Comparison of ENCODE assay signal across 11 cellular contexts in genomic region chr19:35107541-35107939, GRCh38. TPM values are rescaled to one million over a fixed set of nuclear protein-coding genes. Genes with fewer than 3 reads are reported as not detected.
DNase-seq lines count a peak whose midpoint lies in the region; ATAC-seq and TF ChIP-seq lines count a peak whose summit lies in the region.
"Had no signal": no experiment of that assay in that cellular context is flagged by ENCODE, and none has a peak within 500 bp of the region (broad histone marks: within the 10 kb centered on the region; RNA-seq: fewer than 3 reads in every experiment).

No MANE protein-coding gene starts in this region.

- ATAC-seq in HCT116 (peak; percentile 65), GM18868 (IDR thresholded peaks at IDR 0.05; ENCODE audit: unreplicated experiment) (no peak), GM18858 (IDR thresholded peaks at IDR 0.05; ENCODE audit: unreplicated experiment) (no peak)
- ATAC-seq: gastrocnemius medialis had no signal

- H3K9me2 ChIP-seq in HCT116 (ENCODE audit: insufficient read depth), result no peaks in the 10 kb centered on the region

- POLR2A ChIA-PET in HCT116 (lab: Charles Lee), result interaction anchor here (1.0 to 1.2 kb wide), 2 partner anchors 17 to 35 kb away, joined by 3 read pairs; partner anchors contain the start of gene FXYD7

- H3K27me3 ChIP-seq in HCT116 (ENCODE audit: insufficient read depth, low read length) (no peaks in the 10 kb centered on the region), left ventricle myocardium inferior (ENCODE audit: low read depth) (no peaks in the 10 kb centered on the region), sigmoid colon (no peaks in the 10 kb centered on the region)
- H3K27me3 ChIP-seq: gastrocnemius medialis had no signal

- peak overlapping the region; percentile 51 for H3K4me2 ChIP-seq in HCT116 (ENCODE audit: low read length)

- H3K9me3 ChIP-seq in HCT116 (ENCODE audit: control insufficient read depth in 1 of 2, insufficient read depth in 1 of 2, low read depth in 1 of 2, low read length in 2 of 2) (peaks cover 0 to 11% of the 10 kb centered on the region in 2 experiments; a peak in 1 of 4 replicates), left ventricle myocardium inferior (replicated peaks) (no peaks in the 10 kb centered on the region), sigmoid colon (no peaks in the 10 kb centered on the region)
- H3K9me3 ChIP-seq: gastrocnemius medialis, neutrophil had no signal

- 0 out of 2 replicates have a peak overlapping the region, but pooled peaks have one; percentile 6 for H3K9ac ChIP-seq in HCT116 (ENCODE audit: low read length)

- H3K27ac ChIP-seq in HCT116 (ENCODE audit: low read depth, low read length) (0 out of 2 replicates have a peak overlapping the region, but pooled peaks have one; percentile 15), angular gyrus (ENCODE audit: low read depth, low read length) (peak overlapping the region; percentile 97), left ventricle myocardium inferior (replicated peaks) (peak overlapping the region; percentile 36), sigmoid colon (peak overlapping the region; percentile 44 to 62 (median 46))
- H3K27ac ChIP-seq: neutrophil had no signal

- H3K36me3 ChIP-seq in HCT116 (ENCODE audit: control insufficient read depth in 1 of 2, insufficient read depth in 2 of 2, low read length in 2 of 2), result no peaks in the 10 kb centered on the region
- no peaks in the 10 kb centered on the region for H3K36me3 ChIP-seq in left ventricle myocardium inferior
- no peaks in the 10 kb centered on the region for H3K36me3 ChIP-seq in sigmoid colon
- H3K36me3 ChIP-seq: gastrocnemius medialis, neutrophil had no signal

- H3K4me3 ChIP-seq in HCT116 (replicated peaks in 1 of 2; ENCODE audit: low read depth in 1 of 2, low read length in 2 of 2), result peak overlapping the region in 1 of 2 experiments; percentile 5; a peak in 1 of 4 replicates
- no peak overlapping the region for H3K4me3 ChIP-seq in left ventricle myocardium inferior
- H3K4me3 ChIP-seq in sigmoid colon, result no peak overlapping the region
- H3K4me3 ChIP-seq: gastrocnemius medialis had no signal

- TF ChIP-seq CTCF in HCT116 (IDR thresholded peaks at IDR 0.05 in 2 of 3, conservative IDR thresholded peaks at IDR 0.05 in 1 of 3; ENCODE audit: borderline replicate concordance in 1 of 3, insufficient read depth in 1 of 3, low read depth in 2 of 3, low read length in 2 of 3) (no peak), left ventricle myocardium inferior (IDR thresholded peaks at IDR 0.05; ENCODE audit: borderline replicate concordance) (no peak), sigmoid colon (IDR thresholded peaks at IDR 0.05) (no peak)

- intact Hi-C loops in HCT116 (cut with micrococcal nuclease), result no loop called here
- intact Hi-C loops in left ventricle myocardium inferior (cut with micrococcal nuclease), result no loop called here
- intact Hi-C loops in sigmoid colon (cut with DNase I), result no loop called here

- H2AFZ ChIP-seq in HCT116 (ENCODE audit: low read depth, low read length, poor library complexity, severe bottlenecking), result no peak overlapping the region

- no peaks in the 10 kb centered on the region for H3K79me2 ChIP-seq in HCT116 (ENCODE audit: insufficient read depth, low read length)

- TF ChIP-seq RAD21 in HCT116 (IDR thresholded peaks at IDR 0.05; ENCODE audit: low read depth), result no peak

- TF ChIP-seq EP300 in sigmoid colon (IDR thresholded peaks at IDR 0.05), result no peak

- BruUV-seq in HCT116 (replicated peaks; lab: Mats Ljungman, UMichigan), result no TSS peak

- 3 to 30% methylated on average over 5 of the region's 5 CpGs for WGBS in sigmoid colon, 2 donors

- TF ChIP-seq POLR2A in HCT116 (IDR thresholded peaks at IDR 0.05; ENCODE audit: borderline replicate concordance, extremely low read depth, insufficient read depth, insufficient read length) (no peak), sigmoid colon (IDR thresholded peaks at IDR 0.05) (no peak)

- RAD21 ChIA-PET in HCT116 (lab: Charles Lee; ENCODE audit: low non-redundant PET in 1 of 2, low total read pairs in 2 of 2, uncharacterized antibody in 2 of 2, unreplicated experiment in 2 of 2), result no interaction called here

- DNase-seq in HCT116 (ENCODE audit: low read depth, low spot score) (peak; percentile 78), left ventricle myocardium inferior (no peak), sigmoid colon (peak; percentile 80), GM19238 (ENCODE audit: insufficient read length, low spot score) (no peak)
- no peak for DNase-seq in effector CD4-positive, alpha-beta T cell
- DNase-seq: gastrocnemius medialis had no signal

- H4K20me1 ChIP-seq in HCT116 (ENCODE audit: insufficient read depth), result no peaks in the 10 kb centered on the region

- H3K4me1 ChIP-seq in HCT116 (ENCODE audit: control insufficient read depth in 1 of 2, insufficient read depth in 2 of 2, low read length in 2 of 2) (peaks cover 14 to 38% of the 10 kb centered on the region in 2 experiments), left ventricle myocardium inferior (no peaks in the 10 kb centered on the region), sigmoid colon (no peaks in the 10 kb centered on the region)

- CTCF ChIA-PET in HCT116 (lab: Charles Lee), result interaction anchor here (1.4 kb wide), 1 partner anchor 40 kb away, joined by 4 read pairs; no protein-coding TSS in a partner anchor

TF ChIP-seq in HCT116, 20 proteins besides CTCF, POLR2A, EP300 and RAD21 (continues in another document):
- no peak for TF ChIP-seq ELF1 (IDR thresholded peaks at IDR 0.05; ENCODE audit: borderline replicate concordance, low read depth)
- TF ChIP-seq MAX (IDR thresholded peaks at IDR 0.05), result peak; percentile 32; the same call in 1 of the 2 replicates
- no peak for TF ChIP-seq EZH2 (IDR thresholded peaks at IDR 0.05)
- TF ChIP-seq EZH2phosphoT487 (IDR thresholded peaks at IDR 0.05; ENCODE audit: borderline replicate concordance), result no peak
- no peak for TF ChIP-seq YY1 (IDR thresholded peaks at IDR 0.05; ENCODE audit: extremely low read depth, insufficient replicate concordance, low read depth, low read length)
- TF ChIP-seq ATF3 (IDR thresholded peaks at IDR 0.05), result no peak
- peak; percentile 60; the same call in 1 of the 2 replicates for TF ChIP-seq EGR1 (IDR thresholded peaks at IDR 0.05; ENCODE audit: low read depth)
- TF ChIP-seq REST (IDR thresholded peaks at IDR 0.05; ENCODE audit: low read depth), result no peak
- no peak for TF ChIP-seq TCF7L2 (IDR thresholded peaks at IDR 0.05; ENCODE audit: borderline replicate concordance, extremely low read depth, insufficient read depth, insufficient read length)
- TF ChIP-seq CBX3 (IDR thresholded peaks at IDR 0.05; ENCODE audit: low read depth), result peak; percentile 65; the same call in 1 of the 2 replicates

RNA-seq across cellular contexts. Expression of gene FXYD3, which starts 8.1 kb away (rescaled TPM):
- total RNA-seq in HCT116 (2021; ENCODE audit: unreplicated experiment) (17.4 TPM), left ventricle myocardium inferior (1.1 TPM), sigmoid colon (10 to 100 TPM in 2 of 4 donors, 1 to 10 TPM in 2; 3.7 to 15.3 (median 8.2) TPM)
- 28.6 and 32.2 TPM in 2 replicates for polyA plus RNA-seq in HCT116 (2012)
- polyA plus RNA-seq in sigmoid colon, result 1,000 to 10,000 TPM; 2,472 to 3,333 (median 2,871) TPM
- total RNA-seq: T-helper 1 cell treated with Interleukin-12 subunit alpha and Interleukin-12 subunit beta and Interleukin-4 antibody, amounts not matched to agents 30 ng/mL and 1 ng/mL, for 36 hours had no signal

RNA-seq across cellular contexts. Expression of gene LGI4, which starts 27.3 kb away (rescaled TPM):
- total RNA-seq in HCT116 (2021; ENCODE audit: unreplicated experiment) (0.32 TPM), left ventricle myocardium inferior (8.4 TPM), sigmoid colon (10 to 100 TPM; 29.0 to 47.1 (median 35.1) TPM)
- polyA plus RNA-seq in HCT116 (2012), result 0.94 and 1.4 TPM in 2 replicates
- polyA plus RNA-seq in sigmoid colon, result 10 to 100 TPM in 1 of 3 donors, 1 to 10 TPM in 2; 4.2 to 35.7 (median 9.0) TPM

RNA-seq across cellular contexts. Expression of gene FXYD1, which starts 31.1 kb away (rescaled TPM):
- 7.8 TPM for total RNA-seq in HCT116 (2021; ENCODE audit: unreplicated experiment)
- polyA plus RNA-seq in HCT116 (2012), result 8.7 and 12.0 TPM in 2 replicates
- total RNA-seq in left ventricle myocardium inferior, result 509 TPM
- 100 to 1,000 TPM in 1 of 4 donors, 10 to 100 TPM in 3; 39.1 to 107 (median 44.6) TPM for total RNA-seq in sigmoid colon
- polyA plus RNA-seq in sigmoid colon, result 10 to 100 TPM in 2 of 3 donors, 1 to 10 TPM in 1; 6.0 to 57.7 (median 15.0) TPM
- total RNA-seq: T-helper 1 cell treated with Interleukin-12 subunit alpha and Interleukin-12 subunit beta and Interleukin-4 antibody, amounts not matched to agents 30 ng/mL and 1 ng/mL, for 36 hours had no signal

RNA-seq across cellular contexts. Expression of gene FXYD7, which starts 35.5 kb away (rescaled TPM):
- total RNA-seq in HCT116 (2021; ENCODE audit: unreplicated experiment) (0.71 TPM), left ventricle myocardium inferior (not detected), sigmoid colon (1 to 10 TPM in 1 of 4 donors, not detected in 3; 3.3 TPM)
- 0.46 and 0.52 TPM in 2 replicates for polyA plus RNA-seq in HCT116 (2012)
- 1 to 10 TPM in 1 of 3 donors, not detected in 2; 1.7 TPM for polyA plus RNA-seq in sigmoid colon

RNA-seq across cellular contexts. Expression of gene FXYD5, which starts 47.0 kb away (rescaled TPM):
- total RNA-seq in HCT116 (2021; ENCODE audit: unreplicated experiment) (123 TPM), left ventricle myocardium inferior (23.4 TPM), sigmoid colon (10 to 100 TPM; 20.1 to 32.4 (median 28.8) TPM)
- 416 TPM in 2 replicates for polyA plus RNA-seq in HCT116 (2012)
- polyA plus RNA-seq in sigmoid colon, result 100 to 1,000 TPM in 1 of 3 donors, 10 to 100 TPM in 2; 18.5 to 102 (median 27.0) TPM

Comparison
In these comparisons a context has a peak if more than half of its experiments do, and no peak if none do; other contexts are left out.
1. DNase-seq: peak in HCT116 (single experiment) and sigmoid colon (single experiment); none in left ventricle myocardium inferior (single experiment), GM19238 (single experiment) and effector CD4-positive, alpha-beta T cell (single experiment).
2. H3K27ac ChIP-seq: peak in every context shown above with its lines; median percentile 97 in angular gyrus; 46 in sigmoid colon; 36 in left ventricle myocardium inferior; 15 in HCT116.